In the genomic region with DNA sequence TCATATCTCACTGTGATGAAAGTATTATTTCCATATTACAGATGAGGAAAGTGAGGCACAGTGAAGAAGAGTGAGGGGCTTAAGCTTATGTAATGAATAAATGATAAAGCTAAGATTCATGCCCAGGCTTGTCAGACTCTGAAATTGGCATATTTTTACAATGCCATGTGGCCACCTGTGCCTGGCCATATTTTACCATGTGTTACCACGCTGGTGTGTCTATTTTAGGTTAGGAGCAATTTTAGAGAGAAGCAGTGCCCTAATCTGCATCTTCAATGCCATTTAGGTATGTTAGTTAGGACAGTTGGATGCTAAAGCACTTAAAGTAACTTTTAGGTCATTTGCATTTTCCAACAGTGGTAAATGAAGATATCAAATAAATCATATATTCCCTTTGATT, we compare ENCODE assay signal across 34 cellular contexts.
"Had no signal": no experiment of that assay in that cellular context is flagged by ENCODE, and none has a peak within 500 bp of the region (broad histone marks: within the 10 kb centered on the region; RNA-seq: fewer than 3 reads in every experiment).

No MANE protein-coding gene starts in this region.

- H3K36me3 ChIP-seq: adrenal gland, brain microvascular endothelial cell, breast epithelium had no signal

- ATAC-seq: activated CD8-positive, alpha-beta T cell treated with anti-CD3 and anti-CD28 coated beads for 36 hours; activated naive CD4-positive, alpha-beta T cell treated with anti-CD3 and anti-CD28 coated beads, Interleukin-2, amount 50 U/mL, for 72 hours; activated T-cell treated with anti-CD3 and anti-CD28 coated beads, Interleukin-2, amount 50 U/mL, for 4 hours; activated T-cell treated with anti-CD3 and anti-CD28 coated beads, Interleukin-2, amount 50 U/mL, for 72 hours; activated T-helper 17 cell treated with anti-CD3 and anti-CD28 coated beads, Interleukin-2, amount 50 U/mL, for 72 hours; body of pancreas had no signal

- H3K4me3 ChIP-seq: adrenal gland, body of pancreas, breast epithelium had no signal

- H3K9me3 ChIP-seq: adrenal gland, body of pancreas, breast epithelium had no signal

- FAIRE-seq: astrocyte, TTC549 had no signal

- H3K4me1 ChIP-seq: adrenal gland, body of pancreas, breast epithelium had no signal

- H3K27me3 ChIP-seq: adrenal gland, body of pancreas, brain microvascular endothelial cell, breast epithelium had no signal

- DNase-seq: activated B cell treated with CpG ODN at 0.5 μM for 24 hours; activated CD4-positive, alpha-beta memory T cell treated with anti-CD3 and anti-CD28 coated beads for 36 hours; activated CD4-positive, alpha-beta T cell treated with anti-CD3 and anti-CD28 coated beads for 4 hours; activated CD4-positive, alpha-beta T cell treated with anti-CD3 and anti-CD28 coated beads, Interleukin-2, amount 10 ng/mL, durations not matched to agents 24 days and 14 days; activated CD4-positive, alpha-beta T cell treated with anti-CD3 and anti-CD28 coated beads, Interleukin-2, amount 50 U/mL, for 1 hour; activated CD4-positive, alpha-beta T cell treated with anti-CD3 and anti-CD28 coated beads, Interleukin-2, amount 50 U/mL, for 4 hours; activated CD4-positive, CD25-positive, alpha-beta regulatory T cell treated with anti-CD3 and anti-CD28 coated beads, Interleukin-2, amount 50 U/mL, for 72 hours; activated CD8-positive, alpha-beta memory T cell treated with anti-CD3 and anti-CD28 coated beads, Interleukin-2, amount 50 U/mL, for 4 hours; activated CD8-positive, alpha-beta T cell treated with anti-CD3 and anti-CD28 coated beads for 36 hours; activated effector memory CD4-positive, alpha-beta T cell treated with anti-CD3 and anti-CD28 coated beads, Interleukin-2, amount 50 U/mL, for 16 hours; activated gamma-delta T cell treated with Interleukin-2 at 50 U/mL for 16 hours; activated naive CD4-positive, alpha-beta T cell; activated naive CD4-positive, alpha-beta T cell treated with anti-CD3 and anti-CD28 coated beads for 36 hours; activated naive CD4-positive, alpha-beta T cell treated with anti-CD3 and anti-CD28 coated beads, Interleukin-2, amount 50 U/mL, for 16 hours; activated naive CD8-positive, alpha-beta T cell treated with anti-CD3 and anti-CD28 coated beads for 36 hours; activated T-cell treated with anti-CD3 and anti-CD28 coated beads for 4 hours; activated T-cell treated with anti-CD3 and anti-CD28 coated beads, Interleukin-2, amount 50 U/mL, for 1 hour; activated T-cell treated with anti-CD3 and anti-CD28 coated beads, Interleukin-2, amount 50 U/mL, for 4 hours; activated T-cell treated with anti-CD3 and anti-CD28 coated beads, Interleukin-2, amount 50 U/mL, for 72 hours; adrenal gland; amniotic stem cell; aorta; body of pancreas; brain microvascular endothelial cell; central memory CD4-positive, alpha-beta T cell; T-helper 1 cell; T-helper 2 cell; T-helper 9 cell had no signal

- H3K27ac ChIP-seq: adrenal gland, body of pancreas, brain microvascular endothelial cell, breast epithelium, VCaP had no signal
